8 cellular contexts compared by ENCODE assay signal in the genomic region with DNA sequence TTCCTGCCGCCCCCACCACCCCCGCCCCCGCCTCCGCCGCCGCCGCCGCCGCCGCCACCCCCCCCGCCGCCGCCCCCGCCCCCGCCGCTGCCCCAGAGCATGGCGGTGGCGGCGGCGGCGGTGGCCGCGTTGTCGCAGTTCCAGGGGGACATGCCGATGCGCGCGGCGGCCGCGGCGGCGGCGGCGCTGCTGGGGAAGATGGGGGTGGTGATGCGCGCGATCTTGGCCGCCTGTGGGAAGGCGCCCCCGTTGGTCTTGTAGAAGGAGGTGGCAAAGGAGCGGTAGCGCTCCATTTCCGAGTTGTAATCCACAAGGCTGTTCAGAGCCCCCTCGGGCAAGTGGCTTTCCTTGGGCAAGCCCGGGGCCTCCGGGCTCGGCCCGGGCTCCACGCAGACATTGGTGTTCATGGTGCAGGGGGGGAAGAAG. TPM values are rescaled to one million over a fixed set of nuclear protein-coding genes. Genes with fewer than 3 reads are reported as not detected.
DNase-seq lines count a peak whose midpoint lies in the region; ATAC-seq and TF ChIP-seq lines count a peak whose summit lies in the region.

No MANE protein-coding gene starts in this region.

- no peaks in the 10 kb centered on the region for H3K36me3 ChIP-seq in ovary

- peak; percentile 24 to 33 for ATAC-seq in activated CD4-positive, CD25-positive, alpha-beta regulatory T cell treated with anti-CD3 and anti-CD28 coated beads, Interleukin-2, amount 50 U/mL, for 24 hours
- peak; percentile 32 for ATAC-seq in HG02571 (IDR thresholded peaks at IDR 0.05; ENCODE audit: unreplicated experiment)

- no peak for TF ChIP-seq EP300 in ovary (IDR thresholded peaks at IDR 0.05)

- no peak for TF ChIP-seq POLR2A in ovary (IDR thresholded peaks at IDR 0.05)

- H3K27me3 ChIP-seq in ovary = no peaks in the 10 kb centered on the region

- no peaks in the 10 kb centered on the region for H3K4me1 ChIP-seq in ovary (ENCODE audit: insufficient read depth)

- 0 to 1% (median 1%) methylated on average over 5 to 42 of the region's 50 CpGs for WGBS in ovary, 3 donors

- no peak for TF ChIP-seq CTCF in ovary (IDR thresholded peaks at IDR 0.05)

- peak overlapping the region; percentile 58 to 60 for H3K27ac ChIP-seq in ovary

- H3K9me3 ChIP-seq in ovary = no peaks in the 10 kb centered on the region

- peak overlapping the region; percentile 69 for H3K4me3 ChIP-seq in ovary

- no peak for DNase-seq in activated CD4-positive, CD25-positive, alpha-beta regulatory T cell (lab: John Stamatoyannopoulos, UW)
- DNase-seq in NCI-H2171 treated with DMSO at 0.1 percent for 48 hours (lab: John Stamatoyannopoulos, UW) (peak; percentile 2), activated gamma-delta T cell treated with Interleukin-2 at 50 U/mL for 16 hours (peak; percentile 37), head of caudate nucleus (peak; percentile 7 to 86 (median 70)), ovary (peak; percentile 28 to 67 (median 54)), foreskin melanocyte (no peak)

- intact Hi-C loops in head of caudate nucleus (cut with DNase I) (loop anchor here (10.0 kb wide), 1 partner anchor 427 kb away; no protein-coding TSS in a partner anchor), ovary (cut with DNase I) (no loop called here)

RNA-seq across cellular contexts. Expression of gene CXXC4, which starts 3.3 kb away (rescaled TPM):
- 10 to 100 TPM in 1 of 7 donors, 1 to 10 TPM in 6; 1.3 to 10.6 (median 2.3) TPM for total RNA-seq in ovary
- 1 to 10 TPM; 2.1 to 2.4 TPM for polyA plus RNA-seq in ovary

Comparison
In these comparisons a context has a peak if more than half of its experiments do, and no peak if none do; other contexts are left out.
1. DNase-seq: peak in NCI-H2171 treated with DMSO at 0.1 percent for 48 hours (single experiment), activated gamma-delta T cell treated with Interleukin-2 at 50 U/mL for 16 hours (single experiment), head of caudate nucleus (42 of 42) and ovary (5 of 5); none in activated CD4-positive, CD25-positive, alpha-beta regulatory T cell (0 of 4) and foreskin melanocyte (single experiment).